ENCODE assay signal across 18 cellular contexts in genomic region chr20:4697189-4697873, GRCh38. TPM values are rescaled to one million over a fixed set of nuclear protein-coding genes. Genes with fewer than 3 reads are reported as not detected.
A peak's percentile ranks its signal among the peaks of the same experiment; 100 is the strongest.
DNase-seq lines count a peak whose midpoint lies in the region; ATAC-seq and TF ChIP-seq lines count a peak whose summit lies in the region.
"Had no signal": no experiment of that assay in that cellular context is flagged by ENCODE, and none has a peak within 500 bp of the region (broad histone marks: within the 10 kb centered on the region; RNA-seq: fewer than 3 reads in every experiment).

No MANE protein-coding gene starts in this region.

- no peaks in the 10 kb centered on the region for H3F3A ChIP-seq in GM23338 (replicated peaks; ENCODE audit: low read depth)

- no peaks in the 10 kb centered on the region for H3K27me3 ChIP-seq in CD4-positive, CD25-positive, alpha-beta regulatory T cell (ENCODE audit: control insufficient read depth, insufficient read depth, low read length)
- H3K27me3 ChIP-seq in GM23338 (ENCODE audit: insufficient read depth), result no peaks in the 10 kb centered on the region
- H3K27me3 ChIP-seq in thyroid gland, result no peaks in the 10 kb centered on the region
- H3K27me3 ChIP-seq: BLaER1, esophagus muscularis mucosa, tibial nerve had no signal

- peak overlapping the region; percentile 21 for H3K4me3 ChIP-seq in CD4-positive, CD25-positive, alpha-beta regulatory T cell (ENCODE audit: low read depth, low read length)
- no peak overlapping the region for H3K4me3 ChIP-seq in GM23338
- H3K4me3 ChIP-seq in astrocyte of the spinal cord (ENCODE audit: low read depth, low read length), result no peak overlapping the region
- no peak overlapping the region for H3K4me3 ChIP-seq in thyroid gland (replicated peaks in 1 of 3)
- H3K4me3 ChIP-seq in OCI-LY7 (ENCODE audit: low read depth, low read length, poor library complexity, severe bottlenecking), result no peak overlapping the region
- H3K4me3 ChIP-seq: BLaER1, esophagus muscularis mucosa, mucosa of descending colon, tibial nerve had no signal

- TF ChIP-seq POLR2A in thyroid gland (IDR thresholded peaks at IDR 0.05), result no peak

- H3K27ac ChIP-seq in CD4-positive, CD25-positive, alpha-beta regulatory T cell (ENCODE audit: insufficient read depth, low read length, poor library complexity, severe bottlenecking), result peak overlapping the region; percentile 9
- H3K27ac ChIP-seq in GM23338 (ENCODE audit: low read depth) (no peak overlapping the region), thyroid gland (no peak overlapping the region), OCI-LY7 (ENCODE audit: low read depth, low read length, poor library complexity, severe bottlenecking) (no peak overlapping the region)
- H3K27ac ChIP-seq: BLaER1, esophagus muscularis mucosa, tibial nerve had no signal

- DNase-seq in CD4-positive, CD25-positive, alpha-beta regulatory T cell, result no peak
- no peak for DNase-seq in GM23338 (ENCODE audit: low spot score)
- DNase-seq in astrocyte of the spinal cord (ENCODE audit: low read depth, low spot score), result peak; percentile 19
- no peak for DNase-seq in natural killer cell treated with Interleukin-12 subunit alpha and Interleukin-12 subunit beta and Interleukin-15 and Interleukin-18, amount 100 ng/mL, for 72 hours (ENCODE audit: low spot score)
- DNase-seq in thyroid gland, result no peak
- DNase-seq in OCI-LY7 (ENCODE audit: low spot score), result no peak
- DNase-seq: activated CD4-positive, alpha-beta T cell treated with anti-CD3 and anti-CD28 coated beads, Interleukin-2, amount 50 U/mL, for 4 hours; amniotic stem cell; mucosa of descending colon; NCI-H1105 treated with DMSO at 0.1 percent for 48 hours; OCI-M1; Right ventricle myocardium superior; T-helper 1 cell had no signal

- no peaks in the 10 kb centered on the region for H3K9me3 Mint-ChIP-seq in CD4-positive, CD25-positive, alpha-beta regulatory T cell
- no peaks in the 10 kb centered on the region for H3K9me3 Mint-ChIP-seq in GM23338
- no peaks in the 10 kb centered on the region for H3K9me3 Mint-ChIP-seq in natural killer cell treated with Interleukin-12 subunit alpha and Interleukin-12 subunit beta and Interleukin-15 and Interleukin-18, amount 100 ng/mL, for 72 hours

- TF ChIP-seq CTCF in GM23338 (conservative IDR thresholded peaks at IDR 0.05; ENCODE audit: low read depth in 2 of 2) (no peak), astrocyte of the spinal cord (IDR thresholded peaks at IDR 0.05; ENCODE audit: low read depth, low read length) (no peak), thyroid gland (IDR thresholded peaks at IDR 0.05) (no peak), OCI-LY7 (conservative IDR thresholded peaks at IDR 0.05; ENCODE audit: low read length) (no peak)

- CTCF ChIA-PET in OCI-LY7 (lab: Charles Lee; ENCODE audit: unreplicated experiment), result no interaction called here

- no peak overlapping the region for H2AFZ ChIP-seq in GM23338
- H2AFZ ChIP-seq in OCI-LY7 (ENCODE audit: low read length), result no peak overlapping the region

- H4K20me1 ChIP-seq in GM23338 (replicated peaks; ENCODE audit: insufficient read depth) (no peaks in the 10 kb centered on the region), OCI-LY7 (ENCODE audit: insufficient read depth, low read length) (no peaks in the 10 kb centered on the region)

- peaks cover 30% of the 10 kb centered on the region for H3K36me3 ChIP-seq in CD4-positive, CD25-positive, alpha-beta regulatory T cell (ENCODE audit: control insufficient read depth, insufficient read depth, low read length)
- H3K36me3 ChIP-seq in GM23338 (ENCODE audit: insufficient read depth) (no peaks in the 10 kb centered on the region), thyroid gland (peaks cover 5 to 16% of the 10 kb centered on the region in 2 donors), OCI-LY7 (ENCODE audit: insufficient read depth, low read length) (no peaks in the 10 kb centered on the region)

- BruUV-seq in OCI-LY7 (replicated peaks; lab: Mats Ljungman, UMichigan), result no TSS peak

- peak overlapping the region in 2 of 4 donors; percentile 18 to 66 for H3K4me3 Mint-ChIP-seq in CD4-positive, CD25-positive, alpha-beta regulatory T cell
- no peak overlapping the region for H3K4me3 Mint-ChIP-seq in GM23338
- H3K4me3 Mint-ChIP-seq in natural killer cell treated with Interleukin-12 subunit alpha and Interleukin-12 subunit beta and Interleukin-15 and Interleukin-18, amount 100 ng/mL, for 72 hours, result peak overlapping the region; percentile 8

- H3K4me2 ChIP-seq in GM23338, result peak overlapping the region; percentile 7
- H3K4me2 ChIP-seq in OCI-LY7 (ENCODE audit: low read length), result no peak overlapping the region
- H3K4me2 ChIP-seq: BLaER1 had no signal

- in situ Hi-C loops in astrocyte of the spinal cord (cut with HindIII; ENCODE audit: low sequenced_read_pairs), result no loop called here

- H3K79me2 ChIP-seq in GM23338 (replicated peaks; ENCODE audit: insufficient read depth), result peaks cover under 1% of the 10 kb centered on the region; the same call in 1 of the 2 replicates
- no peaks in the 10 kb centered on the region for H3K79me2 ChIP-seq in OCI-LY7 (ENCODE audit: insufficient read depth, low read depth, low read length)

- H3K9me3 ChIP-seq in CD4-positive, CD25-positive, alpha-beta regulatory T cell (ENCODE audit: control insufficient read depth in 2 of 2, low read length in 2 of 2), result no peaks in the 10 kb centered on the region
- no peaks in the 10 kb centered on the region for H3K9me3 ChIP-seq in thyroid gland
- no peaks in the 10 kb centered on the region for H3K9me3 ChIP-seq in OCI-LY7 (ENCODE audit: low read length)
- H3K9me3 ChIP-seq: BLaER1, esophagus muscularis mucosa, mucosa of descending colon, tibial nerve had no signal

- peaks cover 30 to 45% (median 42%) of the 10 kb centered on the region in 4 donors for H3K4me1 Mint-ChIP-seq in CD4-positive, CD25-positive, alpha-beta regulatory T cell
- H3K4me1 Mint-ChIP-seq in GM23338, result peaks cover 20% of the 10 kb centered on the region
- H3K4me1 Mint-ChIP-seq in natural killer cell treated with Interleukin-12 subunit alpha and Interleukin-12 subunit beta and Interleukin-15 and Interleukin-18, amount 100 ng/mL, for 72 hours (ENCODE audit: low read depth in 2 of 2), result peaks cover 37 to 44% of the 10 kb centered on the region in 2 donors

- H3K27me3 Mint-ChIP-seq in CD4-positive, CD25-positive, alpha-beta regulatory T cell, result no peaks in the 10 kb centered on the region
- no peaks in the 10 kb centered on the region for H3K27me3 Mint-ChIP-seq in GM23338 (ENCODE audit: insufficient read depth, low read depth, poor library complexity)
- no peaks in the 10 kb centered on the region for H3K27me3 Mint-ChIP-seq in natural killer cell treated with Interleukin-12 subunit alpha and Interleukin-12 subunit beta and Interleukin-15 and Interleukin-18, amount 100 ng/mL, for 72 hours

- no peak for ATAC-seq in CD4-positive, CD25-positive, alpha-beta regulatory T cell (ENCODE audit: low read depth in 2 of 2)
- ATAC-seq in GM23338 (peak; percentile 73), GM21528 (IDR thresholded peaks at IDR 0.05; ENCODE audit: low FRiP score, unreplicated experiment) (no peak)
- no peak for ATAC-seq in natural killer cell treated with Interleukin-12 subunit alpha and Interleukin-12 subunit beta and Interleukin-15 and Interleukin-18, amount 100 ng/mL, for 72 hours
- ATAC-seq: left lobe of liver, mucosa of descending colon had no signal

- H3K9me2 ChIP-seq in GM23338 (ENCODE audit: insufficient read depth) (no peaks in the 10 kb centered on the region), OCI-LY7 (ENCODE audit: insufficient read depth, low read length) (no peaks in the 10 kb centered on the region)

- H3K4me1 ChIP-seq in CD4-positive, CD25-positive, alpha-beta regulatory T cell (ENCODE audit: control insufficient read depth, insufficient read depth, low read length, poor library complexity, severe bottlenecking), result peaks cover 15% of the 10 kb centered on the region
- H3K4me1 ChIP-seq in GM23338 (ENCODE audit: insufficient read depth) (peaks cover 12% of the 10 kb centered on the region), thyroid gland (peaks cover 0 to 5% of the 10 kb centered on the region in 2 donors), OCI-LY7 (ENCODE audit: insufficient read depth, low read length, poor library complexity, severe bottlenecking) (no peaks in the 10 kb centered on the region)
- H3K4me1 ChIP-seq: BLaER1 had no signal

- 88% methylated on average over 7 of the region's 7 CpGs for WGBS in thyroid gland, 2 donors

- H3K27ac Mint-ChIP-seq in CD4-positive, CD25-positive, alpha-beta regulatory T cell, result peak overlapping the region; percentile 67 to 94 (median 70)
- peak overlapping the region; percentile 74 for H3K27ac Mint-ChIP-seq in GM23338
- peak overlapping the region in 1 of 2 donors; percentile 20 for H3K27ac Mint-ChIP-seq in natural killer cell treated with Interleukin-12 subunit alpha and Interleukin-12 subunit beta and Interleukin-15 and Interleukin-18, amount 100 ng/mL, for 72 hours

- H3K36me3 Mint-ChIP-seq in CD4-positive, CD25-positive, alpha-beta regulatory T cell, result peaks cover 37% of the 10 kb centered on the region
- H3K36me3 Mint-ChIP-seq in GM23338 (ENCODE audit: low read depth), result peaks cover 11% of the 10 kb centered on the region; the same call in 2 of the 3 replicates
- H3K36me3 Mint-ChIP-seq in natural killer cell treated with Interleukin-12 subunit alpha and Interleukin-12 subunit beta and Interleukin-15 and Interleukin-18, amount 100 ng/mL, for 72 hours, result peaks cover 38% of the 10 kb centered on the region

- POLR2A ChIA-PET in OCI-LY7 (lab: Charles Lee), result interaction anchor here (1.0 kb wide), 1 partner anchor 13 kb away, joined by 3 read pairs; no protein-coding TSS in a partner anchor

- intact Hi-C loops in thyroid gland (cut with DNase I), result no loop called here
- intact Hi-C loops in OCI-LY7 (cut with micrococcal nuclease; ENCODE audit: unreplicated experiment), result no loop called here

RNA-seq across cellular contexts. Expression of gene PRNP, which starts 11.1 kb away (rescaled TPM):
- total RNA-seq in CD4-positive, CD25-positive, alpha-beta regulatory T cell, result 97.8 TPM
- polyA plus RNA-seq in CD4-positive, CD25-positive, alpha-beta regulatory T cell, result 100 to 1,000 TPM; 103 to 136 (median 119) TPM
- 17.9 and 18.3 TPM in 2 replicates for total RNA-seq in GM23338 (2014; rRNA removed; shearing (Covaris generic))
- polyA plus RNA-seq in GM23338 (2016; fragmentation: Nextera tagmentation; extraction: Ambion mirVana), result 10.3 and 13.0 TPM in 2 replicates
- total RNA-seq in natural killer cell treated with Interleukin-12 subunit alpha and Interleukin-12 subunit beta and Interleukin-15 and Interleukin-18, amount 100 ng/mL, for 72 hours, result 10 to 100 TPM; 51.2 to 63.1 TPM
- total RNA-seq in thyroid gland (100 to 1,000 TPM; 108 to 136 (median 121) TPM), OCI-LY7 (2022) (3.7 and 4.7 TPM in 2 replicates)
- total RNA-seq in OCI-LY7 (2014; rRNA removed; shearing (Covaris generic)), result 1.0 and 2.8 TPM in 2 replicates

RNA-seq across cellular contexts. Expression of gene PRND, which starts 24.4 kb away (rescaled TPM):
- not detected for total RNA-seq in CD4-positive, CD25-positive, alpha-beta regulatory T cell
- under 1 TPM in 3 of 4 donors, not detected in 1; 0.05 to 0.26 (median 0.17) TPM for polyA plus RNA-seq in CD4-positive, CD25-positive, alpha-beta regulatory T cell
- 0.10 TPM in 1 of 2 replicates, not detected in the other for total RNA-seq in GM23338 (2014; rRNA removed; shearing (Covaris generic))
- polyA plus RNA-seq in GM23338 (2016; fragmentation: Nextera tagmentation; extraction: Ambion mirVana), result 0.09 TPM in 1 of 2 replicates, not detected in the other
- total RNA-seq in natural killer cell treated with Interleukin-12 subunit alpha and Interleukin-12 subunit beta and Interleukin-15 and Interleukin-18, amount 100 ng/mL, for 72 hours, result not detected
- total RNA-seq in thyroid gland (1 to 10 TPM in 1 of 4 donors, under 1 TPM in 1, not detected in 2; 0.89 to 2.0 TPM), OCI-LY7 (2022) (not detected in 2 replicates)
- total RNA-seq in OCI-LY7 (2014; rRNA removed; shearing (Covaris generic)), result not detected in 2 replicates
- total RNA-seq: esophagus muscularis mucosa, left lobe of liver, Right ventricle myocardium superior had no signal
